13 cellular contexts compared by ENCODE assay signal in the genomic region with DNA sequence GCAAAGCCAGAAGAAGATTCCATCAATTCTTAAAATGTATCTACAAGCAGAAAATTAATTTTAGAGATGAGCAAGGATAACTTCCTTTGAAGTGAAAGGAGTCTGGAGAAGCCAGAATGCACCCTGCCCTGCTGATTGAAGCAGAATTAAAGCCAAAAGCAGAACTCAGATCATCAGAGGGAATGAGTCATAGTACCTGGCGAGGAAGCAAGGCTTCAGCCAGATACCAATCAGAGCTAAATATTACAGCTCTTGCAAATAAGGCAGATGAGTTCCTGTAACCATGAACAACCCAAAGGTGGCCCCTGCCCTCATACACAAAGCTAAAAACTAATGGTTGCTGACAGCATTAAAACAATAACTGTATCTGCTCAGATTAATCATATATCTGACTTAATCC. TPM values are rescaled to one million over a fixed set of nuclear protein-coding genes. Genes with fewer than 3 reads are reported as not detected.
DNase-seq lines count a peak whose midpoint lies in the region; ATAC-seq, FAIRE-seq and TF ChIP-seq lines count a peak whose summit lies in the region.
"Had no signal": no experiment of that assay in that cellular context is flagged by ENCODE, and none has a peak within 500 bp of the region (broad histone marks: within the 10 kb centered on the region; RNA-seq: fewer than 3 reads in every experiment).

No MANE protein-coding gene starts in this region.

- no peak overlapping the region for H3K4me3 ChIP-seq in SK-N-SH (ENCODE audit: low read depth in 2 of 2, low read length in 1 of 2)
- H3K4me3 ChIP-seq in fibroblast of pulmonary artery (replicated peaks; ENCODE audit: low read depth, low read length), result no peak overlapping the region
- H3K4me3 ChIP-seq in upper lobe of right lung, result no peak overlapping the region
- H3K4me3 ChIP-seq: BLaER1 treated with 17β-estradiol and CSF1 and Interleukin-3, amounts not matched to agents 10 nM and 100 nM; colonic mucosa had no signal

- ATAC-seq in left cardiac atrium, result peak; percentile 47 to 87
- no peak for ATAC-seq in Right ventricle myocardium superior (ENCODE audit: poor library complexity)
- ATAC-seq in upper lobe of right lung, result no peak
- ATAC-seq in GM18498 (IDR thresholded peaks at IDR 0.05; ENCODE audit: unreplicated experiment), result no peak

- H3F3A ChIP-seq in SK-N-SH (replicated peaks; ENCODE audit: insufficient read depth), result no peaks in the 10 kb centered on the region

- no peak overlapping the region for H3K4me2 ChIP-seq in SK-N-SH

- no peak for TF ChIP-seq EP300 in SK-N-SH (IDR thresholded peaks at IDR 0.05; ENCODE audit: borderline replicate concordance in 1 of 2, low read depth in 1 of 2, low read length in 1 of 2)

- DNase-seq in left cardiac atrium, result no peak
- no peak for DNase-seq in Right ventricle myocardium superior
- DNase-seq in SK-N-SH, result no peak
- peak; percentile 45 for DNase-seq in fibroblast of pulmonary artery (ENCODE audit: low read depth)
- peak; percentile 53 for DNase-seq in urothelium cell line (ENCODE audit: low spot score)
- no peak for DNase-seq in HTR-8/SVneo (ENCODE audit: insufficient read length, low spot score)
- DNase-seq in upper lobe of right lung, result no peak
- DNase-seq: colonic mucosa, NCI-H2081 treated with DMSO at 0.1 percent for 48 hours, occipital lobe had no signal

- H3K27ac ChIP-seq in SK-N-SH (ENCODE audit: low read depth in 2 of 2, low read length in 1 of 2) (no peak overlapping the region), upper lobe of right lung (no peak overlapping the region)
- H3K27ac ChIP-seq: colonic mucosa had no signal

- CTCF ChIA-PET in SK-N-SH (lab: Yijun Ruan, JAX), result no interaction called here

- H3K4me1 ChIP-seq in SK-N-SH (ENCODE audit: control insufficient read depth in 1 of 2, insufficient read depth in 2 of 2, low read depth in 1 of 2, low read length in 1 of 2) (no peaks in the 10 kb centered on the region), upper lobe of right lung (no peaks in the 10 kb centered on the region)
- H3K4me1 ChIP-seq: colonic mucosa had no signal

- intact Hi-C loops in left cardiac atrium (cut with DNase I), result no loop called here
- intact Hi-C loops in Right ventricle myocardium superior (cut with DNase I), result no loop called here
- intact Hi-C loops in upper lobe of right lung (cut with DNase I), result no loop called here

- TF ChIP-seq CTCF in SK-N-SH (IDR thresholded peaks at IDR 0.05), result no peak
- no peak for TF ChIP-seq CTCF in fibroblast of pulmonary artery (IDR thresholded peaks at IDR 0.05; ENCODE audit: low read length, missing control alignments)
- no peak for TF ChIP-seq CTCF in upper lobe of right lung (IDR thresholded peaks at IDR 0.05)

- H2AFZ ChIP-seq in SK-N-SH (ENCODE audit: low read depth), result no peak overlapping the region

- WGBS in SK-N-SH (ENCODE audit: low lambda C conversion rate), result 0% methylated on average over 1 of the region's 1 CpG

- POLR2A ChIA-PET in SK-N-SH (lab: Yijun Ruan, JAX), result no interaction called here

- H3K9me2 ChIP-seq in SK-N-SH, result no peaks in the 10 kb centered on the region

- no peak for FAIRE-seq in urothelium cell line (lab: Jason Lieb, UNC)
- FAIRE-seq in HTR-8/SVneo (lab: Jason Lieb, UNC), result no peak
- FAIRE-seq: GM12892 had no signal

- H3K36me3 ChIP-seq in SK-N-SH (replicated peaks in 1 of 2; ENCODE audit: control insufficient read depth in 1 of 2, insufficient read depth in 2 of 2, low read length in 1 of 2), result no peaks in the 10 kb centered on the region
- no peaks in the 10 kb centered on the region for H3K36me3 ChIP-seq in upper lobe of right lung
- H3K36me3 ChIP-seq: colonic mucosa had no signal

- H3K79me2 ChIP-seq in SK-N-SH (ENCODE audit: insufficient read depth), result no peaks in the 10 kb centered on the region

- no peak overlapping the region for H3K9ac ChIP-seq in SK-N-SH
- H3K9ac ChIP-seq: BLaER1 treated with 17β-estradiol and CSF1 and Interleukin-3, amounts not matched to agents 10 nM and 100 nM had no signal

- TF ChIP-seq RAD21 in SK-N-SH (IDR thresholded peaks at IDR 0.05; ENCODE audit: low read length), result no peak

- H4K20me1 ChIP-seq in SK-N-SH (ENCODE audit: insufficient read depth), result no peaks in the 10 kb centered on the region

- peaks cover 5% of the 10 kb centered on the region; the same call in 1 of the 2 replicates for H3K9me3 ChIP-seq in SK-N-SH
- H3K9me3 ChIP-seq in upper lobe of right lung, result no peaks in the 10 kb centered on the region
- H3K9me3 ChIP-seq: colonic mucosa had no signal

- H3K27me3 ChIP-seq in SK-N-SH (ENCODE audit: insufficient read depth) (peaks cover 10% of the 10 kb centered on the region; the same call in 1 of the 2 replicates), upper lobe of right lung (peaks cover 14% of the 10 kb centered on the region)
- H3K27me3 ChIP-seq: BLaER1 treated with 17β-estradiol and CSF1 and Interleukin-3, amounts not matched to agents 10 nM and 100 nM; colonic mucosa had no signal

TF ChIP-seq in SK-N-SH, 30 proteins besides CTCF, POLR2A, EP300 and RAD21:
- no peak for TF ChIP-seq CHD2 (IDR thresholded peaks at IDR 0.05; ENCODE audit: low read length, partially characterized antibody)
- peak; percentile 4; the same call in 1 of the 2 replicates for TF ChIP-seq FOSL2 (IDR thresholded peaks at IDR 0.05; ENCODE audit: borderline replicate concordance, low read depth)
- TF ChIP-seq RCOR1 (IDR thresholded peaks at IDR 0.05; ENCODE audit: low read length), result no peak

RNA-seq across cellular contexts. Expression of a gene that starts 10.4 kb away (rescaled TPM):
- total RNA-seq in left cardiac atrium (under 1 TPM; 0.31 to 0.32 TPM), Right ventricle myocardium superior (0.16 TPM), upper lobe of right lung (0.64 TPM)
- 0.16 and 0.24 TPM in 2 replicates for polyA plus RNA-seq in SK-N-SH (2012; rRNA removed)
- 0.19 and 0.28 TPM in 2 replicates for polyA plus RNA-seq in SK-N-SH (2012; cell fraction: cytosol; rRNA removed)
- polyA plus RNA-seq in SK-N-SH (2012; cell fraction: nucleus; rRNA removed), result 0.10 and 0.15 TPM in 2 replicates

RNA-seq across cellular contexts. Expression of a gene that starts 24.3 kb away (rescaled TPM):
- 10 to 100 TPM; 32.8 to 33.3 TPM for total RNA-seq in left cardiac atrium
- 27.4 TPM for total RNA-seq in Right ventricle myocardium superior
- 16.7 and 18.6 TPM in 2 replicates for polyA plus RNA-seq in SK-N-SH (2012; rRNA removed)
- 18.9 and 21.0 TPM in 2 replicates for polyA plus RNA-seq in SK-N-SH (2012; cell fraction: cytosol; rRNA removed)
- polyA plus RNA-seq in SK-N-SH (2012; cell fraction: nucleus; rRNA removed), result 15.1 and 24.7 TPM in 2 replicates
- total RNA-seq in upper lobe of right lung, result 26.1 TPM

Comparison
In these comparisons a context has a peak if more than half of its experiments do, and no peak if none do; other contexts are left out.
1. ATAC-seq: peak in left cardiac atrium (2 of 2); none in Right ventricle myocardium superior (single experiment), upper lobe of right lung (single experiment) and GM18498 (single experiment).
2. DNase-seq: peak in fibroblast of pulmonary artery (single experiment) and urothelium cell line (single experiment); none in left cardiac atrium (single experiment), Right ventricle myocardium superior (single experiment), SK-N-SH (single experiment), HTR-8/SVneo (single experiment) and upper lobe of right lung (single experiment).